ENCODE assay signal across 15 cellular contexts in the genomic region with DNA sequence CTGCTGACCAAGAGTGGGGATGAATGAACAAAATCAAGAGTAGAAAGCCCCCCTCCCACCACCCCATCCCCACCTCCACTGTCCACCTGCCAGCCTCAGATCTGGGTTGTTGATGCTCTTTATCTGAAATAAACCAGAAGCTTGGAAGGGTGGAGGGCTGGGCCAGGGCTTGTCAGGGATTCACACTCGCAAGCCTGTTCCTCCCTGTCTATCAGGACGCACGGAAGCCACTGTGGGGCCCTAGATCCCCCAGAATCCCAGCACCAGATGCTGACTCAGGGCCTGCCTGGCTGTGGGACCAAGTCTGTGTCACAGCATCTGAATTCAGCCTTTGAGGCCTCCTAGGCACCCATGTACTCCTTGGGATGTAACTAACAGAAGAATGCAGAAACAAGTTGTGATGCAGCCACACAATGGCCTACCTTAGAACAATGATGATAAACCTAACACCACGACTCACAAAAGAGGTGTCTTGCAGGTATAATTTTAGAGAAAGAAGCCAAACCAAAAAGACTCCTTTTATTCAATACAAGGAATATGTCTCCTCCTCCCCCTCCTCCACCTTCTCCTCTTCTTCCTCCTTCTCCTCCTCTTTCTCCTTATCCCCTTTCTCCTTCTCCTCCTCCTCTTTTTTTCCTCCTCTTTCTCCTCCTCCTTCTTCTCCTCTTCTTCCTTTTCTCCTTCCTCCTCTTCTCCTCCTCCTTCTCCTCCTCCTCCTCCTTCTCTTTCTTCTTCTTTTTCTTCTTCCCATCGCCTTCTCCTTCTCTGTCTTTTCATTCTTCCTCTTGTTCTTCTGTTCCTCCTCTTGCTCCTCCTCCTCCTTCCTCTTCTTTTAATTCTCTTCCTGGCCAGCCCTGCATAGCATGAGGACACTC.
A peak's percentile ranks its signal among the peaks of the same experiment; 100 is the strongest.
DNase-seq lines count a peak whose midpoint lies in the region; ATAC-seq and TF ChIP-seq lines count a peak whose summit lies in the region.
"Had no signal": no experiment of that assay in that cellular context is flagged by ENCODE, and none has a peak within 500 bp of the region (broad histone marks: within the 10 kb centered on the region; RNA-seq: fewer than 3 reads in every experiment).

No MANE protein-coding gene starts in this region.

- no peak overlapping the region for H3K27ac ChIP-seq in esophagus muscularis mucosa (replicated peaks in 1 of 4)
- H3K27ac ChIP-seq in osteoblast (ENCODE audit: low read depth, low read length) = no peak overlapping the region
- H3K27ac ChIP-seq: BLaER1 treated with 17β-estradiol and CSF1 and Interleukin-3, amounts not matched to agents 10 nM and 100 nM had no signal

- no peak overlapping the region for H3K9ac ChIP-seq in Loucy (ENCODE audit: low read depth, low read length, poor library complexity, severe bottlenecking)
- H3K9ac ChIP-seq: BLaER1 treated with 17β-estradiol and CSF1 and Interleukin-3, amounts not matched to agents 10 nM and 100 nM had no signal

- TF ChIP-seq EP300 in esophagus muscularis mucosa (IDR thresholded peaks at IDR 0.05) = no peak

- peak; percentile 33 for DNase-seq in activated CD8-positive, alpha-beta memory T cell treated with anti-CD3 and anti-CD28 coated beads for 24 hours
- DNase-seq in activated CD8-positive, alpha-beta memory T cell treated with anti-CD3 and anti-CD28 coated beads, Interleukin-2, amount 10 ng/mL, durations not matched to agents 7 days and 5 days = no peak
- DNase-seq in esophagus muscularis mucosa (ENCODE audit: extremely low spot score) (peak; percentile 74), osteoblast (ENCODE audit: insufficient read length, low spot score, missing footprints) (no peak), natural killer cell (no peak)
- DNase-seq: ACHN; CD4-positive, alpha-beta T cell; DMS79; HFFc6 had no signal

- no peaks in the 10 kb centered on the region for H4K20me1 ChIP-seq in Loucy (ENCODE audit: insufficient read depth, low read length, poor library complexity, severe bottlenecking)
- no peaks in the 10 kb centered on the region for H4K20me1 ChIP-seq in osteoblast (ENCODE audit: insufficient read depth, low read length)
- H4K20me1 ChIP-seq: BLaER1 treated with 17β-estradiol and CSF1 and Interleukin-3, amounts not matched to agents 10 nM and 100 nM had no signal

- no peaks in the 10 kb centered on the region for H3K9me2 ChIP-seq in Loucy (replicated peaks; ENCODE audit: low read depth, low read length)

- H3F3A ChIP-seq in Loucy (ENCODE audit: low read depth) = no peaks in the 10 kb centered on the region

- H3K4me1 ChIP-seq in Loucy (ENCODE audit: insufficient read depth, low read length, poor library complexity, severe bottlenecking) = no peaks in the 10 kb centered on the region
- H3K4me1 ChIP-seq in esophagus muscularis mucosa = no peaks in the 10 kb centered on the region
- H3K4me1 ChIP-seq in osteoblast (ENCODE audit: insufficient read depth, low read length) = no peaks in the 10 kb centered on the region
- H3K4me1 ChIP-seq: BLaER1 treated with 17β-estradiol and CSF1 and Interleukin-3, amounts not matched to agents 10 nM and 100 nM; HAP-1 had no signal

- H3K36me3 ChIP-seq in Loucy (ENCODE audit: insufficient read depth, low read length) (no peaks in the 10 kb centered on the region), esophagus muscularis mucosa (no peaks in the 10 kb centered on the region), osteoblast (ENCODE audit: insufficient read depth, low read length) (no peaks in the 10 kb centered on the region)
- H3K36me3 ChIP-seq: BLaER1 treated with 17β-estradiol and CSF1 and Interleukin-3, amounts not matched to agents 10 nM and 100 nM; HAP-1 had no signal

- ATAC-seq in activated CD8-positive, alpha-beta memory T cell treated with anti-CD3 and anti-CD28 coated beads, Interleukin-2, amount 10 ng/mL, durations not matched to agents 7 days and 5 days = no peak
- ATAC-seq in HG03354 (IDR thresholded peaks at IDR 0.05; ENCODE audit: poor library complexity, severe bottlenecking, unreplicated experiment) (no peak), GM18502 (IDR thresholded peaks at IDR 0.05; ENCODE audit: poor library complexity, unreplicated experiment) (no peak), natural killer cell (no peak)
- ATAC-seq: HepG2 had no signal

- no peak overlapping the region for H3K27ac Mint-ChIP-seq in activated CD8-positive, alpha-beta memory T cell treated with anti-CD3 and anti-CD28 coated beads, Interleukin-2, amount 10 ng/mL, durations not matched to agents 7 days and 5 days
- H3K27ac Mint-ChIP-seq in natural killer cell = peak overlapping the region in 1 of 2 donors; percentile 44
- H3K27ac Mint-ChIP-seq: CD4-positive, alpha-beta T cell; HFFc6 had no signal

- TF ChIP-seq POLR2A in esophagus muscularis mucosa (IDR thresholded peaks at IDR 0.05; ENCODE audit: low read depth) = no peak

- H2AFZ ChIP-seq in Loucy (ENCODE audit: low read length) (0 out of 2 replicates have a peak overlapping the region, but pooled peaks have one; percentile 40), osteoblast (ENCODE audit: low read length) (peak overlapping the region; percentile 47)

- H3K27me3 Mint-ChIP-seq in activated CD8-positive, alpha-beta memory T cell treated with anti-CD3 and anti-CD28 coated beads, Interleukin-2, amount 10 ng/mL, durations not matched to agents 7 days and 5 days = no peaks in the 10 kb centered on the region
- peaks cover 0 to 6% of the 10 kb centered on the region in 2 donors for H3K27me3 Mint-ChIP-seq in natural killer cell (ENCODE audit: low read depth in 2 of 2)
- H3K27me3 Mint-ChIP-seq: CD4-positive, alpha-beta T cell had no signal

- peaks cover 7% of the 10 kb centered on the region for H3K9me3 Mint-ChIP-seq in activated CD8-positive, alpha-beta memory T cell treated with anti-CD3 and anti-CD28 coated beads, Interleukin-2, amount 10 ng/mL, durations not matched to agents 7 days and 5 days (ENCODE audit: low read depth)
- H3K9me3 Mint-ChIP-seq in natural killer cell = no peaks in the 10 kb centered on the region
- H3K9me3 Mint-ChIP-seq: CD4-positive, alpha-beta T cell; HFFc6 had no signal

- WGBS in esophagus muscularis mucosa = 62% methylated on average over 2 of the region's 5 CpGs

- no peak overlapping the region for H3K4me3 ChIP-seq in Loucy (ENCODE audit: low read length, poor library complexity, severe bottlenecking)
- H3K4me3 ChIP-seq in esophagus muscularis mucosa = no peak overlapping the region
- H3K4me3 ChIP-seq in osteoblast (ENCODE audit: insufficient read depth, low read length) = no peak overlapping the region
- H3K4me3 ChIP-seq: BLaER1 treated with 17β-estradiol and CSF1 and Interleukin-3, amounts not matched to agents 10 nM and 100 nM; HAP-1 had no signal

- no peaks in the 10 kb centered on the region for H3K4me1 Mint-ChIP-seq in activated CD8-positive, alpha-beta memory T cell treated with anti-CD3 and anti-CD28 coated beads, Interleukin-2, amount 10 ng/mL, durations not matched to agents 7 days and 5 days
- peaks cover 0 to 5% of the 10 kb centered on the region in 2 donors for H3K4me1 Mint-ChIP-seq in natural killer cell

- H3K27me3 ChIP-seq in Loucy (ENCODE audit: insufficient read depth, low read length, poor library complexity, severe bottlenecking) (no peaks in the 10 kb centered on the region), esophagus muscularis mucosa (no peaks in the 10 kb centered on the region), osteoblast (ENCODE audit: insufficient read depth, low read length) (no peaks in the 10 kb centered on the region)
- H3K27me3 ChIP-seq: BLaER1 treated with 17β-estradiol and CSF1 and Interleukin-3, amounts not matched to agents 10 nM and 100 nM had no signal

- intact Hi-C loops in esophagus muscularis mucosa (cut with DNase I) = no loop called here
- intact Hi-C loops in natural killer cell (cut with micrococcal nuclease) = no loop called here

- CTCF ChIA-PET in activated CD8-positive, alpha-beta memory T cell treated with anti-CD3 and anti-CD28 coated beads, Interleukin-2, amount 10 ng/mL, durations not matched to agents 7 days and 5 days (lab: Charles Lee) = no interaction called here

- peaks cover 2% of the 10 kb centered on the region for H3K36me3 Mint-ChIP-seq in activated CD8-positive, alpha-beta memory T cell treated with anti-CD3 and anti-CD28 coated beads, Interleukin-2, amount 10 ng/mL, durations not matched to agents 7 days and 5 days
- H3K36me3 Mint-ChIP-seq in natural killer cell = no peaks in the 10 kb centered on the region

- H3K4me2 ChIP-seq in Loucy (ENCODE audit: low read depth, low read length, poor library complexity, severe bottlenecking) = no peak overlapping the region
- no peak overlapping the region for H3K4me2 ChIP-seq in osteoblast (ENCODE audit: insufficient read depth, low read length)
- H3K4me2 ChIP-seq: BLaER1 treated with 17β-estradiol and CSF1 and Interleukin-3, amounts not matched to agents 10 nM and 100 nM had no signal

- no peaks in the 10 kb centered on the region for H3K9me3 ChIP-seq in Loucy (ENCODE audit: insufficient read depth, low read depth, low read length)
- peaks cover 0 to 8% (median 0%) of the 10 kb centered on the region in 4 donors for H3K9me3 ChIP-seq in esophagus muscularis mucosa
- H3K9me3 ChIP-seq in osteoblast (ENCODE audit: low read depth, low read length) = peaks cover 3% of the 10 kb centered on the region

- no peak for TF ChIP-seq CTCF in Loucy (conservative IDR thresholded peaks at IDR 0.05; ENCODE audit: low read length)
- TF ChIP-seq CTCF in esophagus muscularis mucosa (IDR thresholded peaks at IDR 0.05) = no peak
- no peak for TF ChIP-seq CTCF in osteoblast (IDR thresholded peaks at IDR 0.05; ENCODE audit: extremely low read depth, low read depth, low read length)
- TF ChIP-seq CTCF in natural killer cell (IDR thresholded peaks at IDR 0.05) = no peak

- no peak overlapping the region for H3K4me3 Mint-ChIP-seq in activated CD8-positive, alpha-beta memory T cell treated with anti-CD3 and anti-CD28 coated beads, Interleukin-2, amount 10 ng/mL, durations not matched to agents 7 days and 5 days
- H3K4me3 Mint-ChIP-seq in natural killer cell = no peak overlapping the region
- H3K4me3 Mint-ChIP-seq: CD4-positive, alpha-beta T cell; HFFc6 had no signal

- H3K79me2 ChIP-seq in Loucy (ENCODE audit: insufficient read depth, low read length) (no peaks in the 10 kb centered on the region), osteoblast (ENCODE audit: insufficient read depth, low read length) (no peaks in the 10 kb centered on the region)

Comparison
In these comparisons a context has a peak if more than half of its experiments do, and no peak if none do; other contexts are left out.
1. DNase-seq: peak in activated CD8-positive, alpha-beta memory T cell treated with anti-CD3 and anti-CD28 coated beads for 24 hours (single experiment) and esophagus muscularis mucosa (single experiment); none in activated CD8-positive, alpha-beta memory T cell treated with anti-CD3 and anti-CD28 coated beads, Interleukin-2, amount 10 ng/mL, durations not matched to agents 7 days and 5 days (single experiment), osteoblast (single experiment) and natural killer cell (single experiment).